17 cellular contexts compared by ENCODE assay signal in the genomic region with DNA sequence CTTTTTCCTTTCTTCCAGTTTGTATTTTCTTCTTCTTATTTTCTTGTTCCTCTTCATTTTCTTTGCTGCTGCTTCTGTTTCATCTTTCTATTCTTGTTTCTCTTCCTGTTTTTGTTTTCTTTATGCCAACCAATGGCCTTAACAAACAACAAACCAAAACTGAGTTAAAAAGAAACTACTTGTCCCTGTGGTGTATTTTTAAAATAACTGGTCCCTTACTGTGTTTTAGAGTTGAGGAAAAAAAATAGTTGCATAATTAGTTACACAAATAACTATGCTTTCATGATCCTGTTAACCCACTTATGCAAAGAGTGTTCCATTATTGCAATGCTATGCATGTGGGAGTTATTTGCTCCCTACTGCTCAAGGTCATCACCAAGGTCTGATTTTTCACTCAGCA. TPM values are rescaled to one million over a fixed set of nuclear protein-coding genes. Genes with fewer than 3 reads are reported as not detected.
DNase-seq lines count a peak whose midpoint lies in the region; ATAC-seq and TF ChIP-seq lines count a peak whose summit lies in the region.
"Had no signal": no experiment of that assay in that cellular context is flagged by ENCODE, and none has a peak within 500 bp of the region (broad histone marks: within the 10 kb centered on the region; RNA-seq: fewer than 3 reads in every experiment).

No MANE protein-coding gene starts in this region.

- H3K27ac ChIP-seq in transverse colon = no peak overlapping the region
- H3K27ac ChIP-seq: foreskin keratinocyte had no signal

- peaks cover 5 to 28% (median 17%) of the 10 kb centered on the region in 5 donors for H3K27me3 Mint-ChIP-seq in naive thymus-derived CD8-positive, alpha-beta T cell
- H3K27me3 Mint-ChIP-seq in T-helper 2 cell treated with Interferon-gamma antibody and Interleukin-4, amounts not matched to agents 5 μg/mL and 100 μg/mL, for 36 hours (ENCODE audit: low read depth) = peaks cover 15% of the 10 kb centered on the region

- TF ChIP-seq EP300 in transverse colon (IDR thresholded peaks at IDR 0.05; ENCODE audit: low read depth) = no peak

- H3K36me3 ChIP-seq in transverse colon = no peaks in the 10 kb centered on the region

- H3K36me3 Mint-ChIP-seq in naive thymus-derived CD8-positive, alpha-beta T cell = no peaks in the 10 kb centered on the region
- no peaks in the 10 kb centered on the region for H3K36me3 Mint-ChIP-seq in T-helper 2 cell treated with Interferon-gamma antibody and Interleukin-4, amounts not matched to agents 5 μg/mL and 100 μg/mL, for 36 hours (ENCODE audit: low read depth)
- H3K36me3 Mint-ChIP-seq: brain had no signal

- DNase-seq in kidney glomerular epithelial cell (lab: John Stamatoyannopoulos, UW) (no peak), transverse colon (no peak)
- DNase-seq in naive thymus-derived CD8-positive, alpha-beta T cell = no peak
- no peak for DNase-seq in T-helper 2 cell treated with Interferon-gamma antibody and Interleukin-4, amounts not matched to agents 5 μg/mL and 100 μg/mL, for 36 hours (ENCODE audit: low spot score)
- DNase-seq: activated CD4-positive, alpha-beta T cell treated with anti-CD3 and anti-CD28 coated beads, Interleukin-2, amount 50 U/mL, for 4 hours; effector memory CD8-positive, alpha-beta T cell; foreskin keratinocyte; Kasumi-1; midbrain; NCI-H1930; occipital lobe; stimulated activated naive CD8-positive, alpha-beta T cell treated with anti-CD3 and anti-CD28 coated beads, Interleukin-15, amount 100 ng/mL, for 72 hours had no signal

- no peaks in the 10 kb centered on the region for H3K9me3 ChIP-seq in transverse colon

- no peaks in the 10 kb centered on the region for H3K9me3 Mint-ChIP-seq in naive thymus-derived CD8-positive, alpha-beta T cell
- no peaks in the 10 kb centered on the region for H3K9me3 Mint-ChIP-seq in T-helper 2 cell treated with Interferon-gamma antibody and Interleukin-4, amounts not matched to agents 5 μg/mL and 100 μg/mL, for 36 hours
- H3K9me3 Mint-ChIP-seq: brain; effector memory CD8-positive, alpha-beta T cell; stimulated activated naive CD8-positive, alpha-beta T cell treated with anti-CD3 and anti-CD28 coated beads, Interleukin-15, amount 100 ng/mL, for 72 hours had no signal

- POLR2A ChIA-PET in naive thymus-derived CD8-positive, alpha-beta T cell (lab: Charles Lee) = no interaction called here

- no peak for TF ChIP-seq POLR2A in transverse colon (IDR thresholded peaks at IDR 0.05)

- in situ Hi-C loops in transverse colon (cut with MboI; ENCODE audit: low pct_ligation_motif_present in 1 of 4, low pct_unique_long_range_greater_than_20kb in 1 of 4, low sequenced_read_pairs in 3 of 4) = no loop called here

- peaks cover 10% of the 10 kb centered on the region for H3K27me3 ChIP-seq in transverse colon

- TF ChIP-seq CTCF in transverse colon (IDR thresholded peaks at IDR 0.05) = no peak

- H3K4me1 Mint-ChIP-seq in naive thymus-derived CD8-positive, alpha-beta T cell = peaks cover 0 to 1% (median 0%) of the 10 kb centered on the region in 4 donors
- no peaks in the 10 kb centered on the region for H3K4me1 Mint-ChIP-seq in T-helper 2 cell treated with Interferon-gamma antibody and Interleukin-4, amounts not matched to agents 5 μg/mL and 100 μg/mL, for 36 hours (ENCODE audit: low read depth)
- H3K4me1 Mint-ChIP-seq: brain; stimulated activated naive CD8-positive, alpha-beta T cell treated with anti-CD3 and anti-CD28 coated beads, Interleukin-15, amount 100 ng/mL, for 72 hours had no signal

- H3K4me1 ChIP-seq in transverse colon = no peaks in the 10 kb centered on the region
- H3K4me1 ChIP-seq: foreskin keratinocyte had no signal

- peak; percentile 79 for ATAC-seq in GM18858 (IDR thresholded peaks at IDR 0.05; ENCODE audit: unreplicated experiment)
- peak; percentile 78 for ATAC-seq in GM21367 (IDR thresholded peaks at IDR 0.05; ENCODE audit: unreplicated experiment)
- peak; percentile 70 for ATAC-seq in HG02840 (IDR thresholded peaks at IDR 0.05; ENCODE audit: low FRiP score, unreplicated experiment)
- ATAC-seq in HG03432 (IDR thresholded peaks at IDR 0.05; ENCODE audit: unreplicated experiment) = peak; percentile 80
- ATAC-seq in naive thymus-derived CD8-positive, alpha-beta T cell = no peak
- ATAC-seq: effector memory CD8-positive, alpha-beta T cell; foreskin keratinocyte had no signal

- no peak overlapping the region for H3K4me3 ChIP-seq in transverse colon

- intact Hi-C loops in transverse colon (cut with DNase I; ENCODE audit: low total_unique reads) = no loop called here

- no peak overlapping the region for H3K27ac Mint-ChIP-seq in naive thymus-derived CD8-positive, alpha-beta T cell
- no peak overlapping the region for H3K27ac Mint-ChIP-seq in T-helper 2 cell treated with Interferon-gamma antibody and Interleukin-4, amounts not matched to agents 5 μg/mL and 100 μg/mL, for 36 hours
- H3K27ac Mint-ChIP-seq: brain; effector memory CD8-positive, alpha-beta T cell; stimulated activated naive CD8-positive, alpha-beta T cell treated with anti-CD3 and anti-CD28 coated beads, Interleukin-15, amount 100 ng/mL, for 72 hours had no signal

- H3K4me3 Mint-ChIP-seq in naive thymus-derived CD8-positive, alpha-beta T cell = no peak overlapping the region
- no peak overlapping the region for H3K4me3 Mint-ChIP-seq in T-helper 2 cell treated with Interferon-gamma antibody and Interleukin-4, amounts not matched to agents 5 μg/mL and 100 μg/mL, for 36 hours
- H3K4me3 Mint-ChIP-seq: brain; effector memory CD8-positive, alpha-beta T cell; stimulated activated naive CD8-positive, alpha-beta T cell treated with anti-CD3 and anti-CD28 coated beads, Interleukin-15, amount 100 ng/mL, for 72 hours had no signal

RNA-seq across cellular contexts. Expression of a gene that starts 39.6 kb away (rescaled TPM):
- 100 to 1,000 TPM in 1 of 4 donors, 10 to 100 TPM in 3; 52.1 to 367 (median 83.7) TPM for total RNA-seq in transverse colon
- 10 to 100 TPM; 94.0 to 99.6 TPM for total RNA-seq in naive thymus-derived CD8-positive, alpha-beta T cell
- 10 to 100 TPM; 58.4 to 96.7 (median 84.9) TPM for polyA plus RNA-seq in naive thymus-derived CD8-positive, alpha-beta T cell

RNA-seq across cellular contexts. Expression of a gene that starts 52.7 kb away (rescaled TPM):
- total RNA-seq in transverse colon = 100 to 1,000 TPM; 136 to 168 (median 148) TPM
- 10 to 100 TPM; 40.5 to 42.8 TPM for total RNA-seq in naive thymus-derived CD8-positive, alpha-beta T cell
- polyA plus RNA-seq in naive thymus-derived CD8-positive, alpha-beta T cell = 10 to 100 TPM; 33.7 to 47.5 (median 33.9) TPM

Comparison
In these comparisons a context has a peak if more than half of its experiments do, and no peak if none do; other contexts are left out.
1. ATAC-seq: peak in GM18858 (single experiment), GM21367 (single experiment), HG02840 (single experiment) and HG03432 (single experiment); none in naive thymus-derived CD8-positive, alpha-beta T cell (0 of 2).